ENCODE assay signal across 8 cellular contexts in the genomic region with DNA sequence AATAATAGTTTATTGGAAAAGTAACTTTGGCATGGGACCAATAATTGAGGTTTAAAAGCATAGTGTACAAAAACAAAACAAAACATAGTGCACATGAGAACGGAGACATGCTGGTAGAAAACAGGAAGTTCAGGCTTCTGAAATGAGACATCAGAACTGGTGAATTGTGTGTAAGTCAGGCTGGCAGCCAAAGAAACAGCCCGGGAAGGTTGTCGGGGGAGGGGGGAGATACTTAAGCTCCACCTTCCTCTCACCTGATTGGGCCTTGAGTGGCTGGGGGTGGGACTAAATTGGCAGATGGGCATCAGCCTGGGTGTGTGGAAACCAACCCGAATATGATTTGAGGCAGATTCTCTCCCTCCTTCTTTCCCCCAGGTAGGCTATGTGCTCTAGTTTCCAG.
DNase-seq lines count a peak whose midpoint lies in the region; ATAC-seq, FAIRE-seq and TF ChIP-seq lines count a peak whose summit lies in the region.

No MANE protein-coding gene starts in this region.

- H3K9me3 ChIP-seq in sigmoid colon, result no peaks in the 10 kb centered on the region

- TF ChIP-seq EP300 in sigmoid colon (IDR thresholded peaks at IDR 0.05), result no peak

- no peak for TF ChIP-seq POLR2A in GM12891 (IDR thresholded peaks at IDR 0.05; ENCODE audit: low read depth, low read length)
- TF ChIP-seq POLR2A in sigmoid colon (IDR thresholded peaks at IDR 0.05), result no peak

- no peak for FAIRE-seq in GM12891 (lab: Jason Lieb, UNC)

- no peaks in the 10 kb centered on the region for H3K27me3 ChIP-seq in sigmoid colon

- peak overlapping the region; percentile 8 for H3K27ac ChIP-seq in caudate nucleus (ENCODE audit: low read depth, low read length)
- H3K27ac ChIP-seq in sigmoid colon, result no peak overlapping the region

- H3K4me3 ChIP-seq in sigmoid colon, result no peak overlapping the region

- intact Hi-C loops in sigmoid colon (cut with DNase I), result no loop called here

- 51 to 53% methylated on average over 4 of the region's 4 CpGs for WGBS in sigmoid colon, 2 donors

- no peaks in the 10 kb centered on the region for H3K36me3 ChIP-seq in sigmoid colon

- DNase-seq in GM12891 (ENCODE audit: insufficient read length, low spot score) (peak; percentile 35), Kasumi-1 (lab: John Stamatoyannopoulos, UW) (peak; percentile 23 to 37), caudate nucleus (lab: John Stamatoyannopoulos, UW) (peak in 3 of 61 donors; percentile 5 to 14 (median 9)), sigmoid colon (no peak), NCI-H1436 (lab: John Stamatoyannopoulos, UW) (no peak)
- DNase-seq in NK-92 treated with Interleukin-12 subunit alpha and Interleukin-12 subunit beta, amount 100 ng/mL, for 24 hours (lab: John Stamatoyannopoulos, UW), result no peak

- H3K4me1 ChIP-seq in sigmoid colon, result no peaks in the 10 kb centered on the region

- ATAC-seq in GM21381 (IDR thresholded peaks at IDR 0.05; ENCODE audit: unreplicated experiment), result peak; percentile 82
- ATAC-seq in HG03139 (IDR thresholded peaks at IDR 0.05; ENCODE audit: unreplicated experiment), result no peak

- no peak for TF ChIP-seq CTCF in sigmoid colon (IDR thresholded peaks at IDR 0.05)

TF ChIP-seq in GM12891, 5 proteins besides CTCF, POLR2A, EP300 and RAD21:
- no peak for TF ChIP-seq SPI1 (IDR thresholded peaks at IDR 0.05; ENCODE audit: low read depth, low read length)
- TF ChIP-seq PAX5 (IDR thresholded peaks at IDR 0.05; ENCODE audit: insufficient read depth, low read length, severe bottlenecking), result no peak
- TF ChIP-seq POLR2AphosphoS5 (IDR thresholded peaks at IDR 0.05; ENCODE audit: low read depth, low read length), result no peak
- no peak for TF ChIP-seq TAF1 (IDR thresholded peaks at IDR 0.05; ENCODE audit: low read depth, low read length)
- TF ChIP-seq POU2F2 (IDR thresholded peaks at IDR 0.05; ENCODE audit: low read depth, low read length), result no peak

Comparison
In these comparisons a context has a peak if more than half of its experiments do, and no peak if none do; other contexts are left out.
1. DNase-seq: peak in GM12891 (single experiment) and Kasumi-1 (2 of 2); none in sigmoid colon (single experiment), NCI-H1436 (single experiment) and NK-92 treated with Interleukin-12 subunit alpha and Interleukin-12 subunit beta, amount 100 ng/mL, for 24 hours (single experiment).